ENCODE assay signal across 14 cellular contexts in genomic region chr11:68525320-68525719, GRCh38.
"Had no signal": no experiment of that assay in that cellular context is flagged by ENCODE, and none has a peak within 500 bp of the region (broad histone marks: within the 10 kb centered on the region; RNA-seq: fewer than 3 reads in every experiment).

No MANE protein-coding gene starts in this region.

- H3K4me3 Mint-ChIP-seq: activated naive CD4-positive, alpha-beta T cell treated with anti-CD3 and anti-CD28 coated beads, Interleukin-2, amount 10 ng/mL, durations not matched to agents 7 days and 5 days; effector memory CD8-positive, alpha-beta T cell; memory B cell; stimulated activated naive CD8-positive, alpha-beta T cell treated with anti-CD3 and anti-CD28 coated beads, Interleukin-15, amount 100 ng/mL, for 72 hours had no signal

- H3K36me3 ChIP-seq: breast epithelium, prostate gland had no signal

- H3K27ac Mint-ChIP-seq: activated naive CD4-positive, alpha-beta T cell treated with anti-CD3 and anti-CD28 coated beads, Interleukin-2, amount 10 ng/mL, durations not matched to agents 7 days and 5 days had no signal

- H3K27me3 ChIP-seq: ascending aorta, breast epithelium, heart left ventricle, right lobe of liver, spleen had no signal

- H3K27me3 Mint-ChIP-seq: activated naive CD4-positive, alpha-beta T cell treated with anti-CD3 and anti-CD28 coated beads, Interleukin-2, amount 10 ng/mL, durations not matched to agents 7 days and 5 days; effector memory CD8-positive, alpha-beta T cell; memory B cell; stimulated activated naive CD8-positive, alpha-beta T cell treated with anti-CD3 and anti-CD28 coated beads, Interleukin-15, amount 100 ng/mL, for 72 hours had no signal

- H3K4me3 ChIP-seq: ascending aorta, breast epithelium, heart left ventricle, prostate gland, right lobe of liver, spleen had no signal

- ATAC-seq: effector memory CD8-positive, alpha-beta T cell; stimulated activated naive CD8-positive, alpha-beta T cell treated with anti-CD3 and anti-CD28 coated beads, Interleukin-15, amount 100 ng/mL, for 72 hours had no signal

- H3K27ac ChIP-seq: ascending aorta, right lobe of liver had no signal

- H3K9me3 ChIP-seq: ascending aorta, breast epithelium, heart left ventricle, prostate gland, right lobe of liver, spleen had no signal

- H3K9me3 Mint-ChIP-seq: activated naive CD4-positive, alpha-beta T cell treated with anti-CD3 and anti-CD28 coated beads, Interleukin-2, amount 10 ng/mL, durations not matched to agents 7 days and 5 days; effector memory CD8-positive, alpha-beta T cell; memory B cell; stimulated activated naive CD8-positive, alpha-beta T cell treated with anti-CD3 and anti-CD28 coated beads, Interleukin-15, amount 100 ng/mL, for 72 hours had no signal

- DNase-seq: activated CD4-positive, alpha-beta T cell treated with anti-CD3 and anti-CD28 coated beads, Interleukin-2, amount 50 U/mL, for 1 hour; activated CD4-positive, CD25-positive, alpha-beta regulatory T cell; activated CD8-positive, alpha-beta memory T cell treated with anti-CD3 and anti-CD28 coated beads for 24 hours; activated naive CD4-positive, alpha-beta T cell treated with anti-CD3 and anti-CD28 coated beads, Interleukin-2, amount 10 ng/mL, durations not matched to agents 7 days and 5 days; cerebellar nuclear complex; effector memory CD8-positive, alpha-beta T cell; heart left ventricle; right lobe of liver; spleen; stimulated activated naive CD8-positive, alpha-beta T cell treated with anti-CD3 and anti-CD28 coated beads, Interleukin-15, amount 100 ng/mL, for 72 hours had no signal
